In genomic region chr16:63628812-63629211, GRCh38 we compare ENCODE assay signal across 25 cellular contexts.
"Had no signal": no experiment of that assay in that cellular context is flagged by ENCODE, and none has a peak within 500 bp of the region (broad histone marks: within the 10 kb centered on the region; RNA-seq: fewer than 3 reads in every experiment).

No MANE protein-coding gene starts in this region.

- H3K9me3 ChIP-seq: esophagus muscularis mucosa, gastroesophageal sphincter, psoas muscle, testis, tibial artery had no signal

- H3K4me3 ChIP-seq: dorsolateral prefrontal cortex, esophagus muscularis mucosa, gastroesophageal sphincter, heart left ventricle, hepatocyte, left lung, psoas muscle, skin epidermis, spleen, testis, tibial artery had no signal

- H3K27ac ChIP-seq: dorsolateral prefrontal cortex, esophagus muscularis mucosa, foreskin keratinocyte, gastroesophageal sphincter, heart left ventricle, hepatocyte, left lung, psoas muscle, skin epidermis, spleen, testis, tibial artery had no signal

- H3K79me2 ChIP-seq: hepatocyte had no signal

- ATAC-seq: foreskin keratinocyte; gastroesophageal sphincter; heart left ventricle; left cardiac atrium; left lung; naive thymus-derived CD4-positive, alpha-beta T cell; psoas muscle; right cardiac atrium; stimulated activated memory B cell treated with anti-CD40 and anti-IgM and Interleukin-4, amounts not matched to agents 10 μg/mL and 1 μg/mL and 100 μg/mL, for 72 hours; stimulated activated naive CD8-positive, alpha-beta T cell treated with anti-CD3 and anti-CD28 coated beads, Interleukin-15, Interleukin-2, amounts not matched to agents 100 U/mL and 50 U/mL, for 24 hours had no signal

- H3K36me3 ChIP-seq: esophagus muscularis mucosa, gastroesophageal sphincter, heart left ventricle, left lung, spleen, tibial artery had no signal

- H3K27me3 ChIP-seq: esophagus muscularis mucosa, gastroesophageal sphincter, heart left ventricle, hepatocyte, left lung, spleen, testis, tibial artery had no signal

- H3K4me2 ChIP-seq: hepatocyte had no signal

- H3K4me1 ChIP-seq: esophagus muscularis mucosa, foreskin keratinocyte, gastroesophageal sphincter, heart left ventricle, left lung, psoas muscle, spleen, testis, tibial artery had no signal

- DNase-seq: dorsolateral prefrontal cortex; effector CD8-positive, alpha-beta T cell; endodermal cell; foreskin keratinocyte; heart left ventricle; left cardiac atrium; left lung; mesenchymal stem cell; midbrain; naive thymus-derived CD4-positive, alpha-beta T cell; nucleus accumbens; posterior cingulate gyrus; psoas muscle; right cardiac atrium; spleen; stimulated activated CD4-positive, alpha-beta T cell treated with anti-CD3 and anti-CD28 coated beads, Interleukin-4, amount 100 ng/mL, for 4 hours; stimulated activated naive CD8-positive, alpha-beta T cell treated with anti-CD3 and anti-CD28 coated beads, Interleukin-15, Interleukin-2, amounts not matched to agents 100 U/mL and 50 U/mL, for 24 hours; substantia nigra; testis; tibial artery had no signal

- H2AFZ ChIP-seq: hepatocyte had no signal
